In the genomic region with DNA sequence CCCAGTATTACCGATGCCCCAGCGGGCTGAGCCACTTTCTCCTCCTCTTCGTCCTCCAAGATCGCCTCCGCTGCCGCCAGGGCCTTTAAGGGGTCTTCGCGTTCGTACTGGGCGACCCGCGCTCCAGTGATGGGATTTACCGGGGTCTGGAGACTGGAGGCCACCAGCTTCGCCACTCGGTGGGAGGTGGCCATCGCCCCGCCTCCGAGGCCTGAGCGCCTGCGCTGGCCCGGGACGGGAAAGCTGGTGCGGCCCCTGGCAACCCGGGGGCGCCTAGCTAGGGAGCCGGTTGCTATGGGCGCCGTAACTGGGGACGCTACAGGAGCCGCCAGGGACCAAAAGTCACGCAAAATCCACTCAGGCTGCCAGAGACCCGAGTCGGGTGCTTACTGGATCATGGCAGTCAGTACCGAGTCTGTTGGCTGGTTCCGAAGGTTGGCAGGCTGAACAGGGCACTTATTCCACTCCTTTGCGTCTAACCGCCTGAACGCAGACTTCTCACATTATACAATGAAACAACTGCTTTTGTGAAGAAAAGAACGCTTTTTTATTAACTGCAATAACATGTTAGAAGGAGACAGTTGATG, we compare ENCODE assay signal across 8 cellular contexts. TPM values are rescaled to one million over a fixed set of nuclear protein-coding genes. Genes with fewer than 3 reads are reported as not detected.
DNase-seq lines count a peak whose midpoint lies in the region; ATAC-seq and TF ChIP-seq lines count a peak whose summit lies in the region.

A gene with protein sequence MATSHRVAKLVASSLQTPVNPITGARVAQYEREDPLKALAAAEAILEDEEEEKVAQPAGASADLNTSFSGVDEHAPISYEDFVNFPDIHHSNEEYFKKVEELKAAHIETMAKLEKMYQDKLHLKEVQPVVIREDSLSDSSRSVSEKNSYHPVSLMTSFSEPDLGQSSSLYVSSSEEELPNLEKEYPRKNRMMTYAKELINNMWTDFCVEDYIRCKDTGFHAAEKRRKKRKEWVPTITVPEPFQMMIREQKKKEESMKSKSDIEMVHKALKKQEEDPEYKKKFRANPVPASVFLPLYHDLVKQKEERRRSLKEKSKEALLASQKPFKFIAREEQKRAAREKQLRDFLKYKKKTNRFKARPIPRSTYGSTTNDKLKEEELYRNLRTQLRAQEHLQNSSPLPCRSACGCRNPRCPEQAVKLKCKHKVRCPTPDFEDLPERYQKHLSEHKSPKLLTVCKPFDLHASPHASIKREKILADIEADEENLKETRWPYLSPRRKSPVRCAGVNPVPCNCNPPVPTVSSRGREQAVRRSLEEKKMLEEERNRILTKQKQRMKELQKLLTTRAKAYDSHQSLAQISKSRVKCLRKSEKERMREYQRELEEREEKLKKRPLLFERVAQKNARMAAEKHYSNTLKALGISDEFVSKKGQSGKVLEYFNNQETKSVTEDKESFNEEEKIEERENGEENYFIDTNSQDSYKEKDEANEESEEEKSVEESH (minus strand): TSS at position 213 of the 587 bp plus-strand sequence. CDS start 19 bp downstream, at position 194.

- H3K27me3 Mint-ChIP-seq in activated T-cell treated with anti-CD3 and anti-CD28 coated beads, Interleukin-2, amount 50 U/mL, for 24 hours: no peaks in the 10 kb centered on the region

- H3K27ac ChIP-seq in IMR-90 (ENCODE audit: insufficient read depth, low read length) (peak within 1 kb of the TSS; percentile 91), muscle layer of colon (ENCODE audit: low read depth, low read length) (peak within 1 kb of the TSS; percentile 85)

- peaks cover 7% of the 10 kb centered on the region for H3K36me3 Mint-ChIP-seq in activated T-cell treated with anti-CD3 and anti-CD28 coated beads, Interleukin-2, amount 50 U/mL, for 24 hours (ENCODE audit: low read depth)

- peak within 1 kb of the TSS; percentile 76 for H4K5ac ChIP-seq in IMR-90 (ENCODE audit: low read depth, low read length)

- peak within 1 kb of the TSS; percentile 88 for H2AK9ac ChIP-seq in IMR-90 (replicated peaks; ENCODE audit: low read depth, low read length, poor library complexity)

- peak within 1 kb of the TSS; percentile 86 for H4K91ac ChIP-seq in IMR-90 (ENCODE audit: insufficient read depth, low read depth, low read length)

- no TSS peak for BruUV-seq in IMR-90 (replicated peaks; lab: Mats Ljungman, UMichigan)

- peaks cover 6% of the 10 kb centered on the region; the same call in 1 of the 2 replicates for H3K9me1 ChIP-seq in IMR-90 (ENCODE audit: insufficient read depth, low read length)

- H3K27ac Mint-ChIP-seq in activated T-cell treated with anti-CD3 and anti-CD28 coated beads, Interleukin-2, amount 50 U/mL, for 24 hours: peak within 1 kb of the TSS; percentile 94

- H3K36me3 ChIP-seq in IMR-90 (ENCODE audit: control insufficient read depth, insufficient read depth, low read length) (no peaks in the 10 kb centered on the region), muscle layer of colon (ENCODE audit: insufficient read depth, low read length) (no peaks in the 10 kb centered on the region)

- DNase-seq in DMS153 treated with DMSO at 0.1 percent for 48 hours (lab: John Stamatoyannopoulos, UW; ENCODE audit: unreplicated experiment) (peak; percentile 74), IMR-90 (peak; percentile 77), OCI-M1 (lab: John Stamatoyannopoulos, UW) (peak; percentile 88)
- DNase-seq in activated T-cell treated with anti-CD3 and anti-CD28 coated beads, Interleukin-2, amount 50 U/mL, for 24 hours: peak; percentile 87
- DNase-seq in stimulated activated CD8-positive, alpha-beta memory T cell treated with anti-CD3 and anti-CD28 coated beads, Interleukin-7, amount 100 ng/mL, for 1 hour (ENCODE audit: low read depth in 2 of 2): peak; percentile 50 to 56

- H3K4me3 Mint-ChIP-seq in activated T-cell treated with anti-CD3 and anti-CD28 coated beads, Interleukin-2, amount 50 U/mL, for 24 hours: peak within 1 kb of the TSS; percentile 94

- dilution Hi-C loops in IMR-90 (cut with HindIII; ENCODE audit: low sequenced_read_pairs, unreplicated experiment): no loop called here

- H3K4me2 ChIP-seq in IMR-90 (ENCODE audit: low read depth, low read length): peak within 1 kb of the TSS; percentile 88

- intact Hi-C loops in IMR-90 (cut with micrococcal nuclease): loop anchor here (2.0 kb wide), 1 partner anchor 317 kb away; no protein-coding TSS in a partner anchor

- H3K27me3 ChIP-seq in IMR-90 (ENCODE audit: control insufficient read depth, insufficient read depth, low read length) (no peaks in the 10 kb centered on the region), muscle layer of colon (ENCODE audit: control insufficient read depth in 1 of 2, insufficient read depth in 2 of 2, low read length in 2 of 2) (no peaks in the 10 kb centered on the region)

- peak within 1 kb of the TSS; percentile 68 to 98 for H4K8ac ChIP-seq in IMR-90 (ENCODE audit: low read depth in 2 of 2, low read length in 2 of 2)

- ATAC-seq in GM21576 (IDR thresholded peaks at IDR 0.05; ENCODE audit: unreplicated experiment) (peak; percentile 84), IMR-90 (ENCODE audit: low read depth) (peak; percentile 93), esophagus mucosa (peak; percentile 86)

- H3K4me3 ChIP-seq in IMR-90 (ENCODE audit: insufficient read depth, low read depth, low read length): peak within 1 kb of the TSS; percentile 93
- peak within 1 kb of the TSS; percentile 72 to 100 for H3K4me3 ChIP-seq in muscle layer of colon (ENCODE audit: low read depth in 1 of 2, low read length in 2 of 2)

- no peaks in the 10 kb centered on the region for H3K9me3 Mint-ChIP-seq in activated T-cell treated with anti-CD3 and anti-CD28 coated beads, Interleukin-2, amount 50 U/mL, for 24 hours

- TF ChIP-seq POLR2A in IMR-90 (IDR thresholded peaks at IDR 0.05; ENCODE audit: low read depth, low read length): no peak

- peak within 1 kb of the TSS; percentile 10; the same call in 1 of the 2 replicates for H2AK5ac ChIP-seq in IMR-90 (ENCODE audit: low read depth, low read length)

- WGBS in IMR-90 (ENCODE audit: extremely low coverage in 2 of 2, insufficient read length in 1 of 2), 2 experiments: 0% methylated on average over 29 of the region's 39 CpGs; no CpG with 5 or more reads in 1 of the 2 experiments

- peak within 1 kb of the TSS; percentile 68 for H3K56ac ChIP-seq in IMR-90 (ENCODE audit: extremely low read depth, insufficient read depth, low read length)

- peak within 1 kb of the TSS; percentile 60; the same call in 1 of the 3 replicates for H2BK15ac ChIP-seq in IMR-90 (ENCODE audit: low read depth, low read length)

- peak within 1 kb of the TSS; percentile 99 for H2AFZ ChIP-seq in IMR-90 (replicated peaks; ENCODE audit: low read length, poor library complexity)

- POLR2A ChIA-PET in IMR-90 (lab: Charles Lee; ENCODE audit: unreplicated experiment): no interaction called here

- no peak for TF ChIP-seq CTCF in IMR-90 (conservative IDR thresholded peaks at IDR 0.05; ENCODE audit: low read depth, low read length)

- H3K79me1 ChIP-seq in IMR-90 (ENCODE audit: low read depth in 1 of 2, low read length in 2 of 2): peaks cover 0 to 3% of the 10 kb centered on the region in 2 experiments; a peak in 1 of 4 replicates

- peak within 1 kb of the TSS; percentile 92 for H2BK5ac ChIP-seq in IMR-90 (ENCODE audit: low read depth, low read length, poor library complexity, severe bottlenecking)

- H3K14ac ChIP-seq in IMR-90 (replicated peaks; ENCODE audit: low read depth, low read length): peak within 1 kb of the TSS; percentile 88

- H2BK120ac ChIP-seq in IMR-90 (ENCODE audit: low read depth, low read length): peak within 1 kb of the TSS; percentile 83

- in situ Hi-C loops in IMR-90 (cut with MboI; ENCODE audit: low sequenced_read_pairs): no loop called here

- H2BK20ac ChIP-seq in IMR-90 (ENCODE audit: low read depth, low read length): peak within 1 kb of the TSS; percentile 77; the same call in 1 of the 2 replicates

- no peaks in the 10 kb centered on the region for H4K20me1 ChIP-seq in IMR-90 (ENCODE audit: insufficient read depth, low read length)

- H3K18ac ChIP-seq in IMR-90 (ENCODE audit: low read depth, low read length): peak within 1 kb of the TSS; percentile 67

- TF ChIP-seq RAD21 in IMR-90 (IDR thresholded peaks at IDR 0.05; ENCODE audit: low read length): no peak

- H3K4me1 Mint-ChIP-seq in activated T-cell treated with anti-CD3 and anti-CD28 coated beads, Interleukin-2, amount 50 U/mL, for 24 hours (ENCODE audit: low read depth): peaks cover 24% of the 10 kb centered on the region

- CTCF ChIA-PET in IMR-90 (lab: Yijun Ruan, JAX): interaction anchor here (0.5 kb wide), 1 partner anchor 685 kb away, joined by 3 read pairs; no protein-coding TSS in a partner anchor

- no peaks in the 10 kb centered on the region for H3K9me3 ChIP-seq in IMR-90 (ENCODE audit: control insufficient read depth, insufficient read depth, low read length)
- H3K9me3 ChIP-seq in muscle layer of colon (ENCODE audit: low read length): no peaks in the 10 kb centered on the region

- H3K23ac ChIP-seq in IMR-90 (ENCODE audit: low read depth, low read length): peak within 1 kb of the TSS; percentile 92

- H3K9ac ChIP-seq in IMR-90 (ENCODE audit: low read depth, low read length) (peak within 1 kb of the TSS; percentile 85), muscle layer of colon (ENCODE audit: low read length) (peak within 1 kb of the TSS; percentile 49)

- H3K4me1 ChIP-seq in IMR-90 (ENCODE audit: control insufficient read depth, insufficient read depth, low read length) (no peaks in the 10 kb centered on the region), muscle layer of colon (ENCODE audit: insufficient read depth, low read length) (peaks cover 8% of the 10 kb centered on the region)

- peak within 1 kb of the TSS; percentile 86 for H3K4ac ChIP-seq in IMR-90 (ENCODE audit: low read depth, low read length)

TF ChIP-seq in IMR-90, 13 proteins besides CTCF, POLR2A, EP300 and RAD21:
- no peak for TF ChIP-seq RCOR1 (IDR thresholded peaks at IDR 0.05; ENCODE audit: insufficient replicate concordance, low read length)
- TF ChIP-seq MXI1 (IDR thresholded peaks at IDR 0.05; ENCODE audit: borderline replicate concordance, low read depth, low read length): peak; percentile 62
- peak; percentile 87 for TF ChIP-seq MAZ (IDR thresholded peaks at IDR 0.05; ENCODE audit: borderline replicate concordance, low read depth, low read length)
- TF ChIP-seq SMC3 (IDR thresholded peaks at IDR 0.05; ENCODE audit: low read depth, low read length): no peak

RNA-seq across cellular contexts. Expression of the gene that starts here (rescaled TPM):
- 1.1 and 1.3 TPM in 2 replicates for total RNA-seq in IMR-90 (2012; rRNA removed)
- 0.63 and 0.80 TPM in 2 replicates for polyA plus RNA-seq in IMR-90 (2012; rRNA removed)
- 0.10 and 0.16 TPM in 2 replicates for polyA plus RNA-seq in IMR-90 (2012; cell fraction: cytosol; rRNA removed)
- polyA plus RNA-seq in IMR-90 (2012; cell fraction: nucleus; rRNA removed; ENCODE audit: low replicate concordance): 0.27 and 1.1 TPM in 2 replicates
- total RNA-seq in esophagus mucosa: 1.3 TPM

Comparison
In these comparisons a context has a peak if more than half of its experiments do, and no peak if none do; other contexts are left out.
1. Peak in every context shown above with its lines: DNase-seq, ATAC-seq, H3K4me3 ChIP-seq and H3K27ac ChIP-seq.